In the genomic region with DNA sequence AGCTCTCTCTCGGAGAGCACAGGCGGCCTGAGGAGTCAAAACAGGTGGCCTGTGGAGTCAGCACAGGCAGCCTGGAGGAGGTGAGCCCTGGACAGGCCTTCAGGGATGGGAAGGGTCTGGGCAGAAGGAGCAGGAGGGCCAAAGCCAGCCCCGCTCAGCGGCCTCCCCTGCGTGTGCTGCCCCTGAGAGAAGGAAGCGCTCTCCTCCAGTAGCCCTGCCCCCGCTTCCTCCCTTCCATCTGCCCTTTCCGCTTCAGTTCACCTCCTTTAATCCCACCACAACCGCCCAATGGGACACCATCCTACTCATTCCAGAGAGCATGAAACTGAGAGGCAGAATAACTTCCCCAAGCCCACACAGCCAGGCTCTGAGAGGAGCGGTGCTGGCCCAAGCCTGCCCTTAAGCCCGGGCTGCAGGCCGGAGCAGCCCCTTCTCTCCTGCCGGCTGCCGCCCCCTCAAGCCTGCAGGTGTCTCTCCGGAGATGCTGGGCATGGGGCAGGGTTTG, we compare ENCODE assay signal across 2 cellular contexts.
TF ChIP-seq lines count a peak whose summit lies in the region.

No MANE protein-coding gene starts in this region.

TF ChIP-seq in HEK293, 187 proteins besides CTCF, POLR2A, EP300 and RAD21:
- no peak for TF ChIP-seq GLIS1 (tag by site-specific recombination; IDR thresholded peaks at IDR 0.05)
- TF ChIP-seq ZNF146 (tag by site-specific recombination; IDR thresholded peaks at IDR 0.05): no peak
- peak; percentile 61 for TF ChIP-seq SCRT2 (tag by site-specific recombination; IDR thresholded peaks at IDR 0.05)
- TF ChIP-seq ZFHX2 (tag by site-specific recombination; conservative IDR thresholded peaks at IDR 0.05): peak; percentile 99
- peak; percentile 99 for TF ChIP-seq EGR2 (tag by site-specific recombination; IDR thresholded peaks at IDR 0.05; ENCODE audit: low read depth)
- no peak for TF ChIP-seq ZFP41 (tag by site-specific recombination; IDR thresholded peaks at IDR 0.05; ENCODE audit: borderline replicate concordance)
- TF ChIP-seq ZNF350 (tag by site-specific recombination; IDR thresholded peaks at IDR 0.05): no peak

TF ChIP-seq in SK-N-SH, 30 proteins besides CTCF, POLR2A, EP300 and RAD21:
- TF ChIP-seq ZBTB33 (IDR thresholded peaks at IDR 0.05; ENCODE audit: borderline replicate concordance, low read depth) (no peak), MAX (IDR thresholded peaks at IDR 0.05; ENCODE audit: low read depth) (no peak), USF2 (IDR thresholded peaks at IDR 0.05; ENCODE audit: borderline replicate concordance, low read depth, low read length) (no peak), RFX5 (IDR thresholded peaks at IDR 0.05; ENCODE audit: low read length) (no peak), FOXJ3 (CRISPR knock-in tag; IDR thresholded peaks at IDR 0.05) (no peak), ELF1 (IDR thresholded peaks at IDR 0.05) (no peak), MXI1 (IDR thresholded peaks at IDR 0.05; ENCODE audit: low read depth, low read length) (no peak)
TF ChIP-seq in SK-N-SH: peak in this region for 0.
